21 cellular contexts compared by ENCODE assay signal in the genomic region with DNA sequence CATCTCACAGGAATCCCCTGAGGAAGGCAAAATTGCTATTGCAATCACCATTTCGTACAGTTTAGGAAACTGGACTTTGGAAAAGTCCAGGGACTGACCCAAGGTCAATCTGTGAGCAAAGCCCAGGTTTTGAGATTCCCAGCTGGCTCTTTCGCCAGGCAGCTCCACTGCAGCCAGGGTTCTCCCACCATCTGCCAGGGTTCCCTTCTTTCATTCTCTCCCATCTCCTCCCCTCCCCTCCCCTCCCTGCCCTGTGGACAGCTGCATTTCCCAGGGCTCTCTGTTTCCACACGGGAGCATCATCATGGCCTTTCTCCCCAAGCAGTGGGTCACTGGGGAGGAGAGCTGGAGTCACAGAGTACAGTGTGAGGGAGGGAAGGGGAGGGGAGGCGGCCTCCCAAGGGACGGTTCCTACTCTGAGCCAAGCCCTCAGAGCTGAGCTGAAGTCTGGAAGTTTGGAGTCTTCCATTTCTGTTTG. TPM values are rescaled to one million over a fixed set of nuclear protein-coding genes. Genes with fewer than 3 reads are reported as not detected.
DNase-seq lines count a peak whose midpoint lies in the region; TF ChIP-seq lines count a peak whose summit lies in the region.
"Had no signal": no experiment of that assay in that cellular context is flagged by ENCODE, and none has a peak within 500 bp of the region (broad histone marks: within the 10 kb centered on the region; RNA-seq: fewer than 3 reads in every experiment).

No MANE protein-coding gene starts in this region.

- H3K36me3 ChIP-seq in neural progenitor cell (no peaks in the 10 kb centered on the region), uterus (no peaks in the 10 kb centered on the region)

- H3K4me1 ChIP-seq in neural progenitor cell: no peaks in the 10 kb centered on the region
- peaks cover 0 to 5% of the 10 kb centered on the region in 2 donors for H3K4me1 ChIP-seq in uterus

- no peak overlapping the region for H3K27ac Mint-ChIP-seq in neural progenitor cell
- H3K27ac Mint-ChIP-seq: type B pancreatic cell had no signal

- H3K27me3 Mint-ChIP-seq in neural progenitor cell (ENCODE audit: insufficient read depth, low read depth): peaks cover 3% of the 10 kb centered on the region
- H3K27me3 Mint-ChIP-seq: type B pancreatic cell had no signal

- intact Hi-C loops in uterus (cut with DNase I; ENCODE audit: low total_unique reads): no loop called here

- H3K9ac ChIP-seq in neural progenitor cell: no peak overlapping the region
- H3K9ac ChIP-seq: parathyroid adenoma had no signal

- no peak for TF ChIP-seq POLR2A in uterus (IDR thresholded peaks at IDR 0.05)

- DNase-seq in NCI-H1436 (lab: John Stamatoyannopoulos, UW) (peak; percentile 12), NCI-H1436 treated with DMSO at 0.1 percent for 48 hours (lab: John Stamatoyannopoulos, UW) (no peak), fibroblast of mammary gland (ENCODE audit: low read depth) (peak; percentile 53), neural progenitor cell (ENCODE audit: low spot score) (no peak), uterus (no peak), AG20443 (ENCODE audit: low spot score) (no peak)
- DNase-seq: activated CD4-positive, CD25-positive, alpha-beta regulatory T cell; activated CD8-positive, alpha-beta memory T cell treated with anti-CD3 and anti-CD28 coated beads for 24 hours; activated effector memory CD4-positive, alpha-beta T cell treated with Interleukin-2 at 50 U/mL for 16 hours; amygdala; DND-41; KBM-7; NCI-H1105; NCI-H2227 treated with DMSO at 0.1 percent for 48 hours; stimulated activated CD4-positive, alpha-beta T cell treated with anti-CD3 and anti-CD28 coated beads, Interleukin-12 subunit alpha, Interleukin-12 subunit beta, amount 100 ng/mL, for 4 hours; stimulated activated naive CD4-positive, alpha-beta T cell treated with Interleukin-2 at 50 U/mL for 16 hours had no signal

- peak overlapping the region; percentile 34 for H3K4me3 Mint-ChIP-seq in neural progenitor cell

- peaks cover 19% of the 10 kb centered on the region for H3K4me1 Mint-ChIP-seq in neural progenitor cell

- no peak overlapping the region for H2AFZ ChIP-seq in neural progenitor cell (replicated peaks)
- H2AFZ ChIP-seq: parathyroid adenoma had no signal

- peaks cover 4% of the 10 kb centered on the region for H3F3A ChIP-seq in neural progenitor cell (ENCODE audit: low read depth)

- H3K4me2 ChIP-seq in neural progenitor cell: no peak overlapping the region

- no peaks in the 10 kb centered on the region for H4K20me1 ChIP-seq in neural progenitor cell (ENCODE audit: low read depth)

- H3K36me3 Mint-ChIP-seq in neural progenitor cell: no peaks in the 10 kb centered on the region
- H3K36me3 Mint-ChIP-seq: type B pancreatic cell had no signal

- no peaks in the 10 kb centered on the region for H3K9me3 ChIP-seq in neural progenitor cell (ENCODE audit: low read depth)
- no peaks in the 10 kb centered on the region for H3K9me3 ChIP-seq in uterus

- H3K9me3 Mint-ChIP-seq in neural progenitor cell: no peaks in the 10 kb centered on the region
- H3K9me3 Mint-ChIP-seq: type B pancreatic cell had no signal

- H3K27ac ChIP-seq in neural progenitor cell (no peak overlapping the region), uterus (no peak overlapping the region)
- H3K27ac ChIP-seq: 22Rv1, parathyroid adenoma had no signal

- no peak for TF ChIP-seq CTCF in fibroblast of mammary gland (conservative IDR thresholded peaks at IDR 0.05; ENCODE audit: control insufficient read depth, insufficient read depth, low read depth, low read length)
- TF ChIP-seq CTCF in neural progenitor cell (IDR thresholded peaks at IDR 0.05): no peak
- no peak for TF ChIP-seq CTCF in uterus (IDR thresholded peaks at IDR 0.05)

- H3K4me3 ChIP-seq in fibroblast of mammary gland (ENCODE audit: control insufficient read depth, low read depth, low read length) (no peak overlapping the region), neural progenitor cell (no peak overlapping the region), uterus (no peak overlapping the region)

- no peaks in the 10 kb centered on the region for H3K79me2 ChIP-seq in neural progenitor cell (ENCODE audit: low read depth)
- H3K79me2 ChIP-seq: parathyroid adenoma had no signal

- H3K27me3 ChIP-seq in neural progenitor cell (peaks cover 16% of the 10 kb centered on the region), uterus (no peaks in the 10 kb centered on the region)

RNA-seq across cellular contexts. Expression of gene GSDMA, which starts 11.9 kb away (rescaled TPM):
- total RNA-seq in neural progenitor cell (ENCODE audit: low replicate concordance) (0.09 TPM in 1 of 2 replicates, not detected in the other), uterus (under 1 TPM in 3 of 4 donors, not detected in 1; 0.18 to 0.35 (median 0.26) TPM)

RNA-seq across cellular contexts. Expression of gene LRRC3C, which starts 23.4 kb away (rescaled TPM):
- not detected in 2 replicates for total RNA-seq in neural progenitor cell (ENCODE audit: low replicate concordance)
- under 1 TPM in 1 of 4 donors, not detected in 3; 0.52 TPM for total RNA-seq in uterus
- total RNA-seq: mononuclear cell; T-helper 1 cell treated with Interleukin-12 subunit alpha and Interleukin-12 subunit beta and Interleukin-4 antibody, amounts not matched to agents 30 ng/mL and 1 ng/mL, for 36 hours had no signal

RNA-seq across cellular contexts. Expression of gene ORMDL3, which starts 23.5 kb away (rescaled TPM):
- total RNA-seq in neural progenitor cell (ENCODE audit: low replicate concordance) (29.3 and 47.1 TPM in 2 replicates), uterus (10 to 100 TPM; 15.9 to 71.5 (median 42.9) TPM)

RNA-seq across cellular contexts. Expression of gene PSMD3, which starts 29.7 kb away (rescaled TPM):
- total RNA-seq in neural progenitor cell (ENCODE audit: low replicate concordance): 71.6 and 131 TPM in 2 replicates
- total RNA-seq in uterus: 100 to 1,000 TPM in 1 of 4 donors, 10 to 100 TPM in 3; 62.0 to 158 (median 84.7) TPM

RNA-seq across cellular contexts. Expression of gene GSDMB, which starts 32.5 kb away (rescaled TPM):
- total RNA-seq in neural progenitor cell (ENCODE audit: low replicate concordance) (15.2 and 20.2 TPM in 2 replicates), uterus (10 to 100 TPM in 2 of 4 donors, 1 to 10 TPM in 1, under 1 TPM in 1; 0.29 to 12.6 (median 6.4) TPM)

Comparison
In these comparisons a context has a peak if more than half of its experiments do, and no peak if none do; other contexts are left out.
1. DNase-seq: peak in NCI-H1436 (single experiment) and fibroblast of mammary gland (single experiment); none in NCI-H1436 treated with DMSO at 0.1 percent for 48 hours (single experiment), neural progenitor cell (single experiment), uterus (0 of 2) and AG20443 (single experiment).